Comparison of ENCODE assay signal across 1 cellular context in the genomic region with DNA sequence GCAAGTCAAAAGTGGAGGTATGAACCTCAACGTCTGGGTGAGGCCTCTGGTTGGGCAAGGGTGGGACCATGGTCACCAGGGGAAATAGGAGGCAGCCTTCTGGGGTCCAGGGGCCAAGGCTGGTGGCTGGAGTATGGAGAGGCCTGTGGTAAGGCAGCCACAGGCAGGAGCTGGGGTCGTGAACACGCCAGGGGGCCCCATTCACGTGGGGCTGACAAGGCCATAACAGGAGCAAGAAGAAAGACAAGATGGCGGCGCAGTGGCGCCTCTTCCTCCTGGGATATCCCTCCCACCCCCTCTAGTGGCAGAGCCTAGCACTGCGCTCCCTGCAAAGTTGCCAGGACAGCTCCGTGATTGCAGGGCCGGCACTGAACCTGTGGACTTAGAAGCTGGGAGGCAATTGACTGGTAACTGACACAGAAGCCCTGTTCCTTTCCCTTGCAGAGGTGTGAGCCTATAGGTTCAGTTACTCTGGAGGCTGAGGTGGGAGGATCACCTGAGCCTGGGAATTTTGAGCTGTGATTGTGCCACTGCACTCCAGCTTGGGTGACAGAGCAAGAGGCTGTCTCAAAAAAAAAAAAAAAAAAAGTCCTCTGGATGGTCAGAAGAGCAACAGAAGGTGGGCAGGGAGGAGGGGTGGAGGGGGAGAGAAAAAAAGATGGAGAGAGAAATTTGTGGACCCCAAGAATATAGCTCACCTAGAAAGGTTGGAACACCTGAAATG.
TF ChIP-seq lines count a peak whose summit lies in the region.

No MANE protein-coding gene starts in this region.

TF ChIP-seq in K562, 482 proteins besides CTCF, POLR2A, EP300 and RAD21 (continued from another document):
- TF ChIP-seq, protein P1, sequence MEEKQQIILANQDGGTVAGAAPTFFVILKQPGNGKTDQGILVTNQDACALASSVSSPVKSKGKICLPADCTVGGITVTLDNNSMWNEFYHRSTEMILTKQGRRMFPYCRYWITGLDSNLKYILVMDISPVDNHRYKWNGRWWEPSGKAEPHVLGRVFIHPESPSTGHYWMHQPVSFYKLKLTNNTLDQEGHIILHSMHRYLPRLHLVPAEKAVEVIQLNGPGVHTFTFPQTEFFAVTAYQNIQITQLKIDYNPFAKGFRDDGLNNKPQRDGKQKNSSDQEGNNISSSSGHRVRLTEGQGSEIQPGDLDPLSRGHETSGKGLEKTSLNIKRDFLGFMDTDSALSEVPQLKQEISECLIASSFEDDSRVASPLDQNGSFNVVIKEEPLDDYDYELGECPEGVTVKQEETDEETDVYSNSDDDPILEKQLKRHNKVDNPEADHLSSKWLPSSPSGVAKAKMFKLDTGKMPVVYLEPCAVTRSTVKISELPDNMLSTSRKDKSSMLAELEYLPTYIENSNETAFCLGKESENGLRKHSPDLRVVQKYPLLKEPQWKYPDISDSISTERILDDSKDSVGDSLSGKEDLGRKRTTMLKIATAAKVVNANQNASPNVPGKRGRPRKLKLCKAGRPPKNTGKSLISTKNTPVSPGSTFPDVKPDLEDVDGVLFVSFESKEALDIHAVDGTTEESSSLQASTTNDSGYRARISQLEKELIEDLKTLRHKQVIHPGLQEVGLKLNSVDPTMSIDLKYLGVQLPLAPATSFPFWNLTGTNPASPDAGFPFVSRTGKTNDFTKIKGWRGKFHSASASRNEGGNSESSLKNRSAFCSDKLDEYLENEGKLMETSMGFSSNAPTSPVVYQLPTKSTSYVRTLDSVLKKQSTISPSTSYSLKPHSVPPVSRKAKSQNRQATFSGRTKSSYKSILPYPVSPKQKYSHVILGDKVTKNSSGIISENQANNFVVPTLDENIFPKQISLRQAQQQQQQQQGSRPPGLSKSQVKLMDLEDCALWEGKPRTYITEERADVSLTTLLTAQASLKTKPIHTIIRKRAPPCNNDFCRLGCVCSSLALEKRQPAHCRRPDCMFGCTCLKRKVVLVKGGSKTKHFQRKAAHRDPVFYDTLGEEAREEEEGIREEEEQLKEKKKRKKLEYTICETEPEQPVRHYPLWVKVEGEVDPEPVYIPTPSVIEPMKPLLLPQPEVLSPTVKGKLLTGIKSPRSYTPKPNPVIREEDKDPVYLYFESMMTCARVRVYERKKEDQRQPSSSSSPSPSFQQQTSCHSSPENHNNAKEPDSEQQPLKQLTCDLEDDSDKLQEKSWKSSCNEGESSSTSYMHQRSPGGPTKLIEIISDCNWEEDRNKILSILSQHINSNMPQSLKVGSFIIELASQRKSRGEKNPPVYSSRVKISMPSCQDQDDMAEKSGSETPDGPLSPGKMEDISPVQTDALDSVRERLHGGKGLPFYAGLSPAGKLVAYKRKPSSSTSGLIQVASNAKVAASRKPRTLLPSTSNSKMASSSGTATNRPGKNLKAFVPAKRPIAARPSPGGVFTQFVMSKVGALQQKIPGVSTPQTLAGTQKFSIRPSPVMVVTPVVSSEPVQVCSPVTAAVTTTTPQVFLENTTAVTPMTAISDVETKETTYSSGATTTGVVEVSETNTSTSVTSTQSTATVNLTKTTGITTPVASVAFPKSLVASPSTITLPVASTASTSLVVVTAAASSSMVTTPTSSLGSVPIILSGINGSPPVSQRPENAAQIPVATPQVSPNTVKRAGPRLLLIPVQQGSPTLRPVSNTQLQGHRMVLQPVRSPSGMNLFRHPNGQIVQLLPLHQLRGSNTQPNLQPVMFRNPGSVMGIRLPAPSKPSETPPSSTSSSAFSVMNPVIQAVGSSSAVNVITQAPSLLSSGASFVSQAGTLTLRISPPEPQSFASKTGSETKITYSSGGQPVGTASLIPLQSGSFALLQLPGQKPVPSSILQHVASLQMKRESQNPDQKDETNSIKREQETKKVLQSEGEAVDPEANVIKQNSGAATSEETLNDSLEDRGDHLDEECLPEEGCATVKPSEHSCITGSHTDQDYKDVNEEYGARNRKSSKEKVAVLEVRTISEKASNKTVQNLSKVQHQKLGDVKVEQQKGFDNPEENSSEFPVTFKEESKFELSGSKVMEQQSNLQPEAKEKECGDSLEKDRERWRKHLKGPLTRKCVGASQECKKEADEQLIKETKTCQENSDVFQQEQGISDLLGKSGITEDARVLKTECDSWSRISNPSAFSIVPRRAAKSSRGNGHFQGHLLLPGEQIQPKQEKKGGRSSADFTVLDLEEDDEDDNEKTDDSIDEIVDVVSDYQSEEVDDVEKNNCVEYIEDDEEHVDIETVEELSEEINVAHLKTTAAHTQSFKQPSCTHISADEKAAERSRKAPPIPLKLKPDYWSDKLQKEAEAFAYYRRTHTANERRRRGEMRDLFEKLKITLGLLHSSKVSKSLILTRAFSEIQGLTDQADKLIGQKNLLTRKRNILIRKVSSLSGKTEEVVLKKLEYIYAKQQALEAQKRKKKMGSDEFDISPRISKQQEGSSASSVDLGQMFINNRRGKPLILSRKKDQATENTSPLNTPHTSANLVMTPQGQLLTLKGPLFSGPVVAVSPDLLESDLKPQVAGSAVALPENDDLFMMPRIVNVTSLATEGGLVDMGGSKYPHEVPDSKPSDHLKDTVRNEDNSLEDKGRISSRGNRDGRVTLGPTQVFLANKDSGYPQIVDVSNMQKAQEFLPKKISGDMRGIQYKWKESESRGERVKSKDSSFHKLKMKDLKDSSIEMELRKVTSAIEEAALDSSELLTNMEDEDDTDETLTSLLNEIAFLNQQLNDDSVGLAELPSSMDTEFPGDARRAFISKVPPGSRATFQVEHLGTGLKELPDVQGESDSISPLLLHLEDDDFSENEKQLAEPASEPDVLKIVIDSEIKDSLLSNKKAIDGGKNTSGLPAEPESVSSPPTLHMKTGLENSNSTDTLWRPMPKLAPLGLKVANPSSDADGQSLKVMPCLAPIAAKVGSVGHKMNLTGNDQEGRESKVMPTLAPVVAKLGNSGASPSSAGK (IDR thresholded peaks at IDR 0.05) = peak; percentile 75
- TF ChIP-seq XRCC4 (IDR thresholded peaks at IDR 0.05; ENCODE audit: extremely low read depth, insufficient read depth, insufficient read length) (no peak), FOXJ3 (CRISPR knock-in tag; IDR thresholded peaks at IDR 0.05) (no peak), ZNF77 (CRISPR knock-in tag; IDR thresholded peaks at IDR 0.05) (no peak), SNRNP70 (optimal IDR thresholded peaks at IDR 0.05; ENCODE audit: low read depth, low read length) (no peak), HMG20A (CRISPR knock-in tag; conservative IDR thresholded peaks at IDR 0.05) (no peak), GABPB2 (CRISPR knock-in tag; conservative IDR thresholded peaks at IDR 0.05) (no peak), POLR3A (IDR thresholded peaks at IDR 0.05; ENCODE audit: borderline replicate concordance, extremely low read depth, insufficient read depth, insufficient read length) (no peak), DIDO1 (tag; IDR thresholded peaks at IDR 0.05; ENCODE audit: low read depth) (no peak; the same call in 1 of the 2 replicates), SNIP1 (IDR thresholded peaks at IDR 0.05; ENCODE audit: low read depth) (no peak), NCOA6 (IDR thresholded peaks at IDR 0.05) (no peak)
- TF ChIP-seq, protein P2, sequence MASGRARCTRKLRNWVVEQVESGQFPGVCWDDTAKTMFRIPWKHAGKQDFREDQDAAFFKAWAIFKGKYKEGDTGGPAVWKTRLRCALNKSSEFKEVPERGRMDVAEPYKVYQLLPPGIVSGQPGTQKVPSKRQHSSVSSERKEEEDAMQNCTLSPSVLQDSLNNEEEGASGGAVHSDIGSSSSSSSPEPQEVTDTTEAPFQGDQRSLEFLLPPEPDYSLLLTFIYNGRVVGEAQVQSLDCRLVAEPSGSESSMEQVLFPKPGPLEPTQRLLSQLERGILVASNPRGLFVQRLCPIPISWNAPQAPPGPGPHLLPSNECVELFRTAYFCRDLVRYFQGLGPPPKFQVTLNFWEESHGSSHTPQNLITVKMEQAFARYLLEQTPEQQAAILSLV (tag; IDR thresholded peaks at IDR 0.05) = peak; percentile 47; the same call in 1 of the 2 replicates
- TF ChIP-seq, protein P3, sequence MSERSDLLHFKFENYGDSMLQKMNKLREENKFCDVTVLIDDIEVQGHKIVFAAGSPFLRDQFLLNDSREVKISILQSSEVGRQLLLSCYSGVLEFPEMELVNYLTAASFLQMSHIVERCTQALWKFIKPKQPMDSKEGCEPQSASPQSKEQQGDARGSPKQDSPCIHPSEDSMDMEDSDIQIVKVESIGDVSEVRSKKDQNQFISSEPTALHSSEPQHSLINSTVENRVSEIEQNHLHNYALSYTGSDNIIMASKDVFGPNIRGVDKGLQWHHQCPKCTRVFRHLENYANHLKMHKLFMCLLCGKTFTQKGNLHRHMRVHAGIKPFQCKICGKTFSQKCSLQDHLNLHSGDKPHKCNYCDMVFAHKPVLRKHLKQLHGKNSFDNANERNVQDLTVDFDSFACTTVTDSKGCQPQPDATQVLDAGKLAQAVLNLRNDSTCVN (CRISPR knock-in tag; IDR thresholded peaks at IDR 0.05) = peak; percentile 72; the same call in 1 of the 2 replicates
